1 cellular context compared by ENCODE assay signal in the genomic region with DNA sequence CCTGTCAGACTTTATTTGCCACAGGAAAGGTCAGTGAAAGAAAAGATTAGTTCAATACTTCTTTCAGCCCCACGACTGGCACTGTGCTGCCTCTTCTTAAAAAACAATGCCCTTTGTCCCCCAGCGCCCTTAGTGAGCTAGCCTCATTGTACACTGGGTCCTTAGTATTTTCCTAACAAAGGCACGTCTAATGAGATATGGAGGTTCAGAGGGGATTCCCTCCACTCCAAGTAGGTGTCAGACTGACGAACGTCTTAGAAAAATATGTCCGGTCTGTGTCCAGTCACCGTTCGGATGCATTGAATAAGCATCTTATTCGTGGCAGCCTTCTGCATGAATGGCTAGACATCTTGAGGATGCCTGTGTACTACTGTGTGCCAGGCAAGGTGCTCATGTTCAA.
TF ChIP-seq lines count a peak whose summit lies in the region.

No MANE protein-coding gene starts in this region.

TF ChIP-seq in HepG2, 621 proteins besides CTCF, POLR2A, EP300 and RAD21:
- TF ChIP-seq SOX6 (IDR thresholded peaks at IDR 0.05) = no peak
- peak; percentile 20; the same call in 1 of the 2 replicates for TF ChIP-seq SOX6 (CRISPR knock-in tag; IDR thresholded peaks at IDR 0.05)
- TF ChIP-seq, protein P1, sequence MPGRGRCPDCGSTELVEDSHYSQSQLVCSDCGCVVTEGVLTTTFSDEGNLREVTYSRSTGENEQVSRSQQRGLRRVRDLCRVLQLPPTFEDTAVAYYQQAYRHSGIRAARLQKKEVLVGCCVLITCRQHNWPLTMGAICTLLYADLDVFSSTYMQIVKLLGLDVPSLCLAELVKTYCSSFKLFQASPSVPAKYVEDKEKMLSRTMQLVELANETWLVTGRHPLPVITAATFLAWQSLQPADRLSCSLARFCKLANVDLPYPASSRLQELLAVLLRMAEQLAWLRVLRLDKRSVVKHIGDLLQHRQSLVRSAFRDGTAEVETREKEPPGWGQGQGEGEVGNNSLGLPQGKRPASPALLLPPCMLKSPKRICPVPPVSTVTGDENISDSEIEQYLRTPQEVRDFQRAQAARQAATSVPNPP (CRISPR knock-in tag; IDR thresholded peaks at IDR 0.05) = no peak
- no peak for TF ChIP-seq SOX13 (IDR thresholded peaks at IDR 0.05)
- peak in 1 of 2 experiments; percentile 53; a peak in 2 of 4 replicates for TF ChIP-seq SOX13 (CRISPR knock-in tag; conservative IDR thresholded peaks at IDR 0.05 in 1 of 2, IDR thresholded peaks at IDR 0.05 in 1 of 2)
- no peak for TF ChIP-seq MBNL3 (CRISPR knock-in tag; conservative IDR thresholded peaks at IDR 0.05)
- TF ChIP-seq CCDC6 (CRISPR knock-in tag; IDR thresholded peaks at IDR 0.05) = 0 out of 2 replicates have a peak, but pooled peaks have one; percentile 13
